8 cellular contexts compared by ENCODE assay signal in genomic region chr13:79451500-79451962, GRCh38. TPM values are rescaled to one million over a fixed set of nuclear protein-coding genes. Genes with fewer than 3 reads are reported as not detected.
DNase-seq lines count a peak whose midpoint lies in the region; ATAC-seq and TF ChIP-seq lines count a peak whose summit lies in the region.

No MANE protein-coding gene starts in this region.

- POLR2A ChIA-PET in A673 (lab: Charles Lee; ENCODE audit: low non-redundant PET) = no interaction called here

- peaks cover 68% of the 10 kb centered on the region for H3K4me1 Mint-ChIP-seq in activated naive CD4-positive, alpha-beta T cell treated with anti-CD3 and anti-CD28 coated beads, Interleukin-2, amount 50 U/mL, for 24 hours
- peaks cover 26 to 54% of the 10 kb centered on the region in 2 donors for H3K4me1 Mint-ChIP-seq in stimulated activated naive B cell treated with anti-CD40 and anti-IgM and Interleukin-4, amounts not matched to agents 10 μg/mL and 1 μg/mL and 100 μg/mL, for 72 hours

- CTCF ChIA-PET in A673 (lab: Charles Lee) = no interaction called here

- H3K27me3 ChIP-seq in A673 (replicated peaks; ENCODE audit: insufficient read depth, low read depth, low read length, poor library complexity) = peaks cover 11% of the 10 kb centered on the region
- H3K27me3 ChIP-seq in right lobe of liver = no peaks in the 10 kb centered on the region

- H3K27me3 Mint-ChIP-seq in activated naive CD4-positive, alpha-beta T cell treated with anti-CD3 and anti-CD28 coated beads, Interleukin-2, amount 50 U/mL, for 24 hours = no peaks in the 10 kb centered on the region
- peaks cover 16 to 18% of the 10 kb centered on the region in 2 donors for H3K27me3 Mint-ChIP-seq in stimulated activated naive B cell treated with anti-CD40 and anti-IgM and Interleukin-4, amounts not matched to agents 10 μg/mL and 1 μg/mL and 100 μg/mL, for 72 hours

- H3K36me3 Mint-ChIP-seq in activated naive CD4-positive, alpha-beta T cell treated with anti-CD3 and anti-CD28 coated beads, Interleukin-2, amount 50 U/mL, for 24 hours = no peaks in the 10 kb centered on the region
- peaks cover 0 to 4% of the 10 kb centered on the region in 2 donors for H3K36me3 Mint-ChIP-seq in stimulated activated naive B cell treated with anti-CD40 and anti-IgM and Interleukin-4, amounts not matched to agents 10 μg/mL and 1 μg/mL and 100 μg/mL, for 72 hours

- no peak for TF ChIP-seq POLR2A in right lobe of liver (IDR thresholded peaks at IDR 0.05)

- H3K36me3 ChIP-seq in A673 (ENCODE audit: insufficient read depth, low read length, poor library complexity, severe bottlenecking) (no peaks in the 10 kb centered on the region), right lobe of liver (no peaks in the 10 kb centered on the region)

- H3K9me3 Mint-ChIP-seq in activated naive CD4-positive, alpha-beta T cell treated with anti-CD3 and anti-CD28 coated beads, Interleukin-2, amount 50 U/mL, for 24 hours = no peaks in the 10 kb centered on the region
- peaks cover 6% of the 10 kb centered on the region in 2 donors for H3K9me3 Mint-ChIP-seq in stimulated activated naive B cell treated with anti-CD40 and anti-IgM and Interleukin-4, amounts not matched to agents 10 μg/mL and 1 μg/mL and 100 μg/mL, for 72 hours

- H3K4me1 ChIP-seq in A673 (ENCODE audit: insufficient read depth, low read length, poor library complexity, severe bottlenecking) = peaks cover 23% of the 10 kb centered on the region
- no peaks in the 10 kb centered on the region for H3K4me1 ChIP-seq in right lobe of liver

- 21% methylated on average over 2 of the region's 3 CpGs for WGBS in right lobe of liver (ENCODE audit: insufficient coverage, low coverage, low lambda C conversion rate, missing lambda C conversion rate)

- no peak for TF ChIP-seq CTCF in A673 (conservative IDR thresholded peaks at IDR 0.05; ENCODE audit: low read depth, low read length)
- no peak for TF ChIP-seq CTCF in right lobe of liver (IDR thresholded peaks at IDR 0.05)

- DNase-seq in A673 (ENCODE audit: low spot score) = peak; percentile 60
- peak; percentile 24 for DNase-seq in GM19238 (ENCODE audit: insufficient read length, low spot score)
- no peak for DNase-seq in right lobe of liver
- peak; percentile 88 for DNase-seq in stimulated activated naive B cell treated with anti-CD40 and anti-IgM and Interleukin-4, amounts not matched to agents 10 μg/mL and 1 μg/mL and 100 μg/mL, for 72 hours
- DNase-seq in Right ventricle myocardium inferior (ENCODE audit: missing footprints) = no peak

- peak overlapping the region; percentile 95 for H3K27ac Mint-ChIP-seq in activated naive CD4-positive, alpha-beta T cell treated with anti-CD3 and anti-CD28 coated beads, Interleukin-2, amount 50 U/mL, for 24 hours
- H3K27ac Mint-ChIP-seq in stimulated activated naive B cell treated with anti-CD40 and anti-IgM and Interleukin-4, amounts not matched to agents 10 μg/mL and 1 μg/mL and 100 μg/mL, for 72 hours = peak overlapping the region; percentile 84

- H3K9me3 ChIP-seq in A673 (ENCODE audit: low read depth, low read length, poor library complexity, severe bottlenecking) (no peaks in the 10 kb centered on the region), right lobe of liver (no peaks in the 10 kb centered on the region)

- peak; percentile 99 for ATAC-seq in HG03135 (IDR thresholded peaks at IDR 0.05; ENCODE audit: unreplicated experiment)
- ATAC-seq in SK-N-SH treated with all-trans-retinoic acid at 6 μM for 48 hours = peak; percentile 100
- peak; percentile 29 to 60 (median 38) for ATAC-seq in right lobe of liver
- ATAC-seq in stimulated activated naive B cell treated with anti-CD40 and anti-IgM and Interleukin-4, amounts not matched to agents 10 μg/mL and 1 μg/mL and 100 μg/mL, for 72 hours (replicated peaks) = peak; percentile 99 to 100
- ATAC-seq in Right ventricle myocardium inferior = no peak

- H3K27ac ChIP-seq in A673 (ENCODE audit: low read depth, low read length, poor library complexity, severe bottlenecking) (no peak overlapping the region), right lobe of liver (no peak overlapping the region)

- no peak overlapping the region for H3K4me3 ChIP-seq in A673 (ENCODE audit: low read depth, low read length, poor library complexity, severe bottlenecking)
- no peak overlapping the region for H3K4me3 ChIP-seq in right lobe of liver

- intact Hi-C loops in A673 (cut with micrococcal nuclease; ENCODE audit: unreplicated experiment) = no loop called here
- intact Hi-C loops in right lobe of liver (cut with DNase I) = no loop called here
- intact Hi-C loops in Right ventricle myocardium inferior (cut with DNase I) = no loop called here

- no TSS peak for BruUV-seq in A673 (replicated peaks; lab: Mats Ljungman, UMichigan)

- H3K4me3 Mint-ChIP-seq in activated naive CD4-positive, alpha-beta T cell treated with anti-CD3 and anti-CD28 coated beads, Interleukin-2, amount 50 U/mL, for 24 hours = peak overlapping the region; percentile 75
- peak overlapping the region; percentile 58 to 64 for H3K4me3 Mint-ChIP-seq in stimulated activated naive B cell treated with anti-CD40 and anti-IgM and Interleukin-4, amounts not matched to agents 10 μg/mL and 1 μg/mL and 100 μg/mL, for 72 hours

TF ChIP-seq in SK-N-SH treated with all-trans-retinoic acid at 6 μM for 48 hours, 23 proteins besides CTCF, POLR2A, EP300 and RAD21 (continues in another document):
- no peak for TF ChIP-seq TOX (CRISPR knock-in tag; IDR thresholded peaks at IDR 0.05; ENCODE audit: borderline replicate concordance)
- TF ChIP-seq OSR1 (CRISPR knock-in tag; IDR thresholded peaks at IDR 0.05) = no peak
- TF ChIP-seq TSHZ2 (CRISPR knock-in tag; IDR thresholded peaks at IDR 0.05) = no peak
- TF ChIP-seq GLIS3 (CRISPR knock-in tag; IDR thresholded peaks at IDR 0.05) = no peak
- TF ChIP-seq CREB5 (CRISPR knock-in tag; IDR thresholded peaks at IDR 0.05; ENCODE audit: low read depth) = no peak
- TF ChIP-seq CSRNP3 (CRISPR knock-in tag; IDR thresholded peaks at IDR 0.05) = no peak
- TF ChIP-seq CSDC2 (CRISPR knock-in tag; IDR thresholded peaks at IDR 0.05) = no peak
- TF ChIP-seq ISL1 (CRISPR knock-in tag; IDR thresholded peaks at IDR 0.05) = no peak
- no peak for TF ChIP-seq SNAI2 (CRISPR knock-in tag; IDR thresholded peaks at IDR 0.05)
- TF ChIP-seq ARNTL (CRISPR knock-in tag; IDR thresholded peaks at IDR 0.05; ENCODE audit: borderline replicate concordance, low read depth) = no peak
- no peak for TF ChIP-seq ZFP30 (CRISPR knock-in tag; IDR thresholded peaks at IDR 0.05)
- no peak for TF ChIP-seq ZC3H10 (CRISPR knock-in tag; IDR thresholded peaks at IDR 0.05)
- TF ChIP-seq BACH2 (CRISPR knock-in tag; IDR thresholded peaks at IDR 0.05; ENCODE audit: borderline replicate concordance) = no peak
- TF ChIP-seq TCF4 (CRISPR knock-in tag; IDR thresholded peaks at IDR 0.05; ENCODE audit: borderline replicate concordance) = no peak
- no peak for TF ChIP-seq ZNF70 (CRISPR knock-in tag; IDR thresholded peaks at IDR 0.05)
- no peak for TF ChIP-seq ZNF565 (CRISPR knock-in tag; conservative IDR thresholded peaks at IDR 0.05; ENCODE audit: low read depth)

RNA-seq across cellular contexts. Expression of gene NDFIP2, which starts 29.4 kb away (rescaled TPM):
- total RNA-seq in A673 (2021) (29.6 and 34.0 TPM in 2 replicates), right lobe of liver (10 to 100 TPM; 20.3 to 32.7 (median 27.5) TPM), Right ventricle myocardium inferior (36.4 TPM)

RNA-seq across cellular contexts. Expression of gene RBM26, which starts 45.5 kb away (rescaled TPM):
- total RNA-seq in A673 (2021) (59.7 and 65.7 TPM in 2 replicates), right lobe of liver (10 to 100 TPM; 12.9 to 16.7 (median 15.1) TPM), Right ventricle myocardium inferior (19.2 TPM)

Comparison
In these comparisons a context has a peak if more than half of its experiments do, and no peak if none do; other contexts are left out.
1. DNase-seq: peak in A673 (single experiment), GM19238 (single experiment) and stimulated activated naive B cell treated with anti-CD40 and anti-IgM and Interleukin-4, amounts not matched to agents 10 μg/mL and 1 μg/mL and 100 μg/mL, for 72 hours (single experiment); none in right lobe of liver (0 of 3) and Right ventricle myocardium inferior (single experiment).